In genomic region chr4:99383833-99384392, GRCh38 we compare ENCODE assay signal across 11 cellular contexts. TPM values are rescaled to one million over a fixed set of nuclear protein-coding genes. Genes with fewer than 3 reads are reported as not detected.
A peak's percentile ranks its signal among the peaks of the same experiment; 100 is the strongest.
DNase-seq lines count a peak whose midpoint lies in the region; ATAC-seq and TF ChIP-seq lines count a peak whose summit lies in the region.
"Had no signal": no experiment of that assay in that cellular context is flagged by ENCODE, and none has a peak within 500 bp of the region (broad histone marks: within the 10 kb centered on the region; RNA-seq: fewer than 3 reads in every experiment).

No MANE protein-coding gene starts in this region.

- POLR2A ChIA-PET in RWPE1 (lab: Yijun Ruan, JAX; ENCODE audit: low non-redundant PET): no interaction called here

- H3K27ac Mint-ChIP-seq in nephron: peak overlapping the region; percentile 97 to 100 (median 99)

- no peaks in the 10 kb centered on the region for H3K4me1 ChIP-seq in aorta (ENCODE audit: control insufficient read depth in 1 of 2, insufficient read depth in 2 of 2, low read length in 2 of 2)

- peaks cover 1 to 2% of the 10 kb centered on the region in 2 donors for H3K36me3 ChIP-seq in aorta (ENCODE audit: control insufficient read depth in 1 of 2, insufficient read depth in 2 of 2, low read length in 1 of 2)

- H3K27me3 ChIP-seq in aorta (ENCODE audit: control insufficient read depth in 1 of 2, insufficient read depth in 2 of 2, low read length in 1 of 2): no peaks in the 10 kb centered on the region

- CTCF ChIA-PET in RWPE1 (lab: Yijun Ruan, JAX): no interaction called here

- no peak overlapping the region for H3K4me3 ChIP-seq in fibroblast of pulmonary artery (replicated peaks; ENCODE audit: low read depth, low read length)
- H3K4me3 ChIP-seq in aorta (ENCODE audit: low read length in 2 of 2): no peak overlapping the region

- peak overlapping the region in 1 of 3 experiments; percentile 9 for H3K4me3 Mint-ChIP-seq in nephron

- peaks cover 4% of the 10 kb centered on the region for H3K27me3 Mint-ChIP-seq in nephron (ENCODE audit: low read depth)

- intact Hi-C loops in aorta (cut with DNase I): loop anchor here in 1 of 2 donors (5.0 kb wide), 2 partner anchors 62 to 177 kb away; partner anchors contain the start of gene ADH1B

- WGBS in aorta, 2 donors: 2 to 4% methylated on average over 5 of the region's 5 CpGs

- DNase-seq in fibroblast of pulmonary artery (ENCODE audit: low read depth) (peak; percentile 95), aorta (peak in 1 of 2 donors; percentile 56), RWPE1 (ENCODE audit: low spot score) (no peak), ureter (ENCODE audit: low spot score) (no peak), kidney tubule cell (ENCODE audit: low spot score) (no peak)
- DNase-seq: activated effector memory CD4-positive, alpha-beta T cell treated with Interleukin-2 at 50 U/mL for 16 hours; effector CD4-positive, alpha-beta T cell; NCI-H2171 treated with DMSO at 0.1 percent for 48 hours had no signal

- H3K27ac ChIP-seq in aorta (ENCODE audit: low read depth in 1 of 2, low read length in 2 of 2) (peak overlapping the region in 1 of 2 donors; percentile 95), RWPE1 (no peak overlapping the region)

- no peak for TF ChIP-seq CTCF in fibroblast of pulmonary artery (IDR thresholded peaks at IDR 0.05; ENCODE audit: low read length, missing control alignments)
- no peak for TF ChIP-seq CTCF in nephron (IDR thresholded peaks at IDR 0.05; ENCODE audit: unreplicated experiment in 3 of 3)
- no peak for TF ChIP-seq CTCF in RWPE1 (conservative IDR thresholded peaks at IDR 0.05; ENCODE audit: low read depth)

- peaks cover 14% of the 10 kb centered on the region for H3K9me3 Mint-ChIP-seq in nephron

- peaks cover 27% of the 10 kb centered on the region for H3K4me1 Mint-ChIP-seq in nephron

- ATAC-seq in SK-N-SH treated with all-trans-retinoic acid at 6 μM for 48 hours (peak; percentile 24; the same call in 1 of the 3 replicates), aorta (ENCODE audit: low FRiP score) (peak; percentile 91)

- H3K9me3 ChIP-seq in aorta (ENCODE audit: control insufficient read depth, low read length): peaks cover 2% of the 10 kb centered on the region

- H3K36me3 Mint-ChIP-seq in nephron (ENCODE audit: low read depth): no peaks in the 10 kb centered on the region

TF ChIP-seq in SK-N-SH treated with all-trans-retinoic acid at 6 μM for 48 hours, 23 proteins besides CTCF, POLR2A, EP300 and RAD21:
- TF ChIP-seq ZNF8 (CRISPR knock-in tag; IDR thresholded peaks at IDR 0.05): no peak
- TF ChIP-seq TCF4 (CRISPR knock-in tag; IDR thresholded peaks at IDR 0.05; ENCODE audit: borderline replicate concordance): peak; percentile 38; the same call in 1 of the 2 replicates

RNA-seq across cellular contexts. Expression of gene ADH1C, which starts 31.4 kb away (rescaled TPM):
- total RNA-seq in aorta (10 to 100 TPM in 1 of 2 donors, 1 to 10 TPM in 1; 3.4 to 11.7 TPM), ureter (43.5 TPM)
- 10 to 100 TPM in 1 of 2 donors, 1 to 10 TPM in 1; 2.8 to 21.2 TPM for polyA plus RNA-seq in aorta

RNA-seq across cellular contexts. Expression of gene ADH7, which starts 51.2 kb away (rescaled TPM):
- total RNA-seq in aorta (not detected), ureter (not detected)
- under 1 TPM; 0.10 to 0.13 TPM for polyA plus RNA-seq in aorta
- total RNA-seq: kidney epithelial cell had no signal
